Comparison of ENCODE assay signal across 25 cellular contexts in the genomic region with DNA sequence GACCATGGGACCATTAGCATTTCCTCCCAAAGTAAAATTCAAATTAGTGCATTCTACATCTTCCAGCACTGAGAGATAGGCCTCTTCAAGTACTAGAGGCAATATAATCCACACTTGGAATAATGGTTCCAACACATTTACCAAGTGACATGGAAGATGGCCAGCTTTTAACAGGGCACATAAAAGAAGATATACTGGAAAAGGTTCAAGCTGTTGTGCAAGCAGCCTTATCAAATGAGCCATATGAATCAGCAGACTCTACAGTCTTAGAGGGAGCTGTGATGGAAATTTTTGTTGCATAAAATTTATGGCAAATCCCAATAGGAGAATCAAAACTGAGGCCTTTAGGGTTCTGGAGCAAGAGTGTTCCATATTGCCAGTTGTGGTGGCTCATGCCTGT.
"Had no signal": no experiment of that assay in that cellular context is flagged by ENCODE, and none has a peak within 500 bp of the region (broad histone marks: within the 10 kb centered on the region; RNA-seq: fewer than 3 reads in every experiment).

No MANE protein-coding gene starts in this region.

- H3K27ac ChIP-seq: KMS-11, RWPE1, SJCRH30 had no signal

- H3K27me3 ChIP-seq: MG63, SJCRH30 had no signal

- H3K4me1 ChIP-seq: SJCRH30 had no signal

- FAIRE-seq: K562 had no signal

- H3K36me3 ChIP-seq: MG63, SJCRH30 had no signal

- H3K9ac ChIP-seq: KMS-11 had no signal

- H3K9me3 ChIP-seq: MG63, SJCRH30 had no signal

- H3K4me2 ChIP-seq: KMS-11 had no signal

- H3K4me3 ChIP-seq: K562, MG63, SJCRH30 had no signal

- ATAC-seq: K562, Panc1, PC-3, SK-N-SH treated with all-trans-retinoic acid at 6 μM for 48 hours had no signal

- DNase-seq: Kasumi-1; MG63; NCI-H1092; NCI-H1105 treated with DMSO at 0.1 percent for 48 hours; NCI-H1417 treated with DMSO at 0.1 percent for 48 hours; NCI-H146; NCI-H1694 treated with DMSO at 0.1 percent for 48 hours; NCI-H1930; NCI-H2081; NCI-H2107; NCI-H2227 treated with DMSO at 0.1 percent for 48 hours; NCI-H446; NCI-H510A; NCI-H524 treated with DMSO at 0.1 percent for 48 hours; NCI-H69; NCI-H774; NK-92 treated with Interleukin-12 subunit alpha and Interleukin-12 subunit beta, amount 100 ng/mL, for 24 hours; PC-3; SHP77 treated with DMSO at 0.1 percent for 48 hours; SJCRH30 had no signal
